19 cellular contexts compared by ENCODE assay signal in genomic region chr13:33264620-33264978, GRCh38. TPM values are rescaled to one million over a fixed set of nuclear protein-coding genes. Genes with fewer than 3 reads are reported as not detected.
DNase-seq lines count a peak whose midpoint lies in the region; ATAC-seq, FAIRE-seq and TF ChIP-seq lines count a peak whose summit lies in the region.
"Had no signal": no experiment of that assay in that cellular context is flagged by ENCODE, and none has a peak within 500 bp of the region (broad histone marks: within the 10 kb centered on the region; RNA-seq: fewer than 3 reads in every experiment).

No MANE protein-coding gene starts in this region.

- intact Hi-C loops in HepG2 (cut with micrococcal nuclease; ENCODE audit: unreplicated experiment), result loop anchor here (10.0 kb wide), 1 partner anchor 180 kb away; no protein-coding TSS in a partner anchor
- intact Hi-C loops in spleen (cut with DNase I; ENCODE audit: low total_unique reads), result no loop called here

- in situ Hi-C loops in HepG2 (cut with HindIII; ENCODE audit: extremely low pct_ligation_motif_present, low pct_unique_long_range_greater_than_20kb), result no loop called here
- in situ Hi-C loops in ACHN (cut with HindIII; ENCODE audit: low pct_ligation_motif_present, low pct_unique_long_range_greater_than_20kb, low sequenced_read_pairs), result no loop called here

- H4K20me1 ChIP-seq in HepG2 (ENCODE audit: insufficient read depth, low read length), result no peaks in the 10 kb centered on the region

- H3K27me3 ChIP-seq in MG63 (no peaks in the 10 kb centered on the region), endodermal cell (ENCODE audit: control insufficient read depth, insufficient read depth, low read length, poor library complexity, severe bottlenecking) (no peaks in the 10 kb centered on the region), HepG2 (ENCODE audit: control insufficient read depth in 1 of 2, insufficient read depth in 2 of 2, low read length in 2 of 2) (no peaks in the 10 kb centered on the region), small intestine (ENCODE audit: control insufficient read depth in 2 of 2, insufficient read depth in 2 of 2, low read length in 2 of 2) (no peaks in the 10 kb centered on the region), spleen (replicated peaks in 1 of 7) (no peaks in the 10 kb centered on the region)
- H3K27me3 ChIP-seq: neutrophil, tibial artery had no signal

- H3K9me3 Mint-ChIP-seq in endodermal cell, result no peaks in the 10 kb centered on the region
- H3K9me3 Mint-ChIP-seq: activated CD4-positive, alpha-beta memory T cell treated with anti-CD3 and anti-CD28 coated beads, Interleukin-2, amount 10 ng/mL, durations not matched to agents 7 days and 5 days; activated T-helper 17 cell treated with anti-CD3 and anti-CD28 coated beads, Interleukin-2, amount 50 U/mL, for 72 hours; T-helper 2 cell treated with Interferon-gamma antibody and Interleukin-4, amounts not matched to agents 5 μg/mL and 100 μg/mL, for 36 hours had no signal

- no peak for TF ChIP-seq CTCF in endodermal cell (conservative IDR thresholded peaks at IDR 0.05)
- TF ChIP-seq CTCF in HepG2 (CRISPR knock-in tag; IDR thresholded peaks at IDR 0.05), result no peak
- no peak for TF ChIP-seq CTCF in spleen (IDR thresholded peaks at IDR 0.05 in 8 of 11, conservative IDR thresholded peaks at IDR 0.05 in 3 of 11)

- no peaks in the 10 kb centered on the region for H3K27me3 Mint-ChIP-seq in endodermal cell (ENCODE audit: insufficient read depth)
- H3K27me3 Mint-ChIP-seq: activated T-helper 17 cell treated with anti-CD3 and anti-CD28 coated beads, Interleukin-2, amount 50 U/mL, for 72 hours had no signal

- no peak for FAIRE-seq in HepG2 (lab: Jason Lieb, UNC)
- FAIRE-seq in small intestine (lab: Jason Lieb, UNC), result no peak
- FAIRE-seq in H54 (lab: Jason Lieb, UNC), result no peak

- peaks cover 72% of the 10 kb centered on the region for H3K79me2 ChIP-seq in HepG2 (ENCODE audit: insufficient read depth, low read length)

- H3K4me3 Mint-ChIP-seq in endodermal cell, result no peak overlapping the region
- H3K4me3 Mint-ChIP-seq: activated CD4-positive, alpha-beta memory T cell treated with anti-CD3 and anti-CD28 coated beads, Interleukin-2, amount 10 ng/mL, durations not matched to agents 7 days and 5 days; activated T-helper 17 cell treated with anti-CD3 and anti-CD28 coated beads, Interleukin-2, amount 50 U/mL, for 72 hours; T-helper 2 cell treated with Interferon-gamma antibody and Interleukin-4, amounts not matched to agents 5 μg/mL and 100 μg/mL, for 36 hours had no signal

- H3K9ac ChIP-seq in endodermal cell (ENCODE audit: extremely low read depth, low read length, poor library complexity, severe bottlenecking), result no peak overlapping the region
- no peak overlapping the region for H3K9ac ChIP-seq in HepG2 (ENCODE audit: insufficient read depth, low read depth, low read length)

- BruUV-seq in HepG2 (replicated peaks; lab: Mats Ljungman, UMichigan), result no TSS peak

- DNase-seq in MG63 (peak; percentile 77), endodermal cell (no peak), HepG2 (ENCODE audit: low spot score) (no peak), small intestine (peak; percentile 54), spleen (no peak), ACHN (no peak), UCSD-AML1 (lab: John Stamatoyannopoulos, UW; ENCODE audit: unreplicated experiment) (no peak), H54 (ENCODE audit: insufficient read length, low spot score) (no peak)
- DNase-seq: activated CD4-positive, alpha-beta memory T cell treated with anti-CD3 and anti-CD28 coated beads, Interleukin-2, amount 10 ng/mL, durations not matched to agents 7 days and 5 days; effector CD4-positive, alpha-beta T cell; Kasumi-1; kidney glomerular epithelial cell; NCI-H187; NCI-H748 treated with DMSO at 0.1 percent for 48 hours; tibial artery had no signal

- H3K36me3 ChIP-seq in MG63, result peaks cover 45% of the 10 kb centered on the region
- no peaks in the 10 kb centered on the region for H3K36me3 ChIP-seq in endodermal cell (ENCODE audit: control insufficient read depth, insufficient read depth, low read length)
- peaks cover 3 to 29% of the 10 kb centered on the region in 2 experiments; a peak in 4 of 5 replicates for H3K36me3 ChIP-seq in HepG2 (replicated peaks in 1 of 2; ENCODE audit: control insufficient read depth in 1 of 2, insufficient read depth in 2 of 2, low read length in 2 of 2)
- no peaks in the 10 kb centered on the region for H3K36me3 ChIP-seq in small intestine (ENCODE audit: control insufficient read depth in 2 of 2, insufficient read depth in 2 of 2, low read length in 2 of 2)
- H3K36me3 ChIP-seq in spleen, result no peaks in the 10 kb centered on the region
- H3K36me3 ChIP-seq: neutrophil, tibial artery had no signal

- CTCF ChIA-PET in HepG2 (lab: Yijun Ruan, JAX; ENCODE audit: low intra/inter-chr PET ratio, low total read pairs), result no interaction called here

- no peak overlapping the region for H3K4me2 ChIP-seq in HepG2 (ENCODE audit: low read depth, low read length)

- no peak for TF ChIP-seq RAD21 in HepG2 (CRISPR knock-in tag; IDR thresholded peaks at IDR 0.05)

- 87 to 89% methylated on average over 2 to 4 of the region's 4 CpGs for WGBS in endodermal cell (ENCODE audit: insufficient coverage in 1 of 2, insufficient read length in 1 of 2), 2 experiments
- whole genome bisulfite sequencing in HepG2 (ENCODE audit: low lambda C conversion rate), result 95% methylated on average over 4 of the region's 4 CpGs
- WGBS in small intestine, 3 donors, result 79 to 82% (median 79%) methylated on average over 4 of the region's 4 CpGs
- WGBS in spleen, 5 donors, result 80 to 87% (median 84%) methylated on average over 4 of the region's 4 CpGs

- POLR2A ChIA-PET in HepG2 (lab: Yijun Ruan, JAX), result interaction anchor here (2.1 kb wide), 1 partner anchor 21 kb away, joined by 5 read pairs; the partner anchor contains the start of gene STARD13

- H3K4me3 ChIP-seq in MG63 (no peak overlapping the region), endodermal cell (ENCODE audit: low read length) (no peak overlapping the region), HepG2 (replicated peaks in 1 of 3; ENCODE audit: insufficient read depth in 1 of 3, low read depth in 2 of 3, low read length in 3 of 3) (no peak overlapping the region), small intestine (ENCODE audit: low read depth in 1 of 2, low read length in 2 of 2) (no peak overlapping the region), spleen (no peak overlapping the region)
- H3K4me3 ChIP-seq: tibial artery had no signal

- H3K9me3 ChIP-seq in MG63, result no peaks in the 10 kb centered on the region
- H3K9me3 ChIP-seq in endodermal cell (ENCODE audit: control insufficient read depth, low read length), result no peaks in the 10 kb centered on the region
- H3K9me3 ChIP-seq in HepG2 (ENCODE audit: low read length), result no peaks in the 10 kb centered on the region
- H3K9me3 ChIP-seq in small intestine (ENCODE audit: control insufficient read depth, low read depth), result no peaks in the 10 kb centered on the region
- H3K9me3 ChIP-seq in spleen, result no peaks in the 10 kb centered on the region
- H3K9me3 ChIP-seq: neutrophil, tibial artery had no signal

- ATAC-seq in HepG2, result no peak
- ATAC-seq: activated T-helper 17 cell treated with anti-CD3 and anti-CD28 coated beads, Interleukin-2, amount 50 U/mL, for 72 hours had no signal

- H3K27ac ChIP-seq in endodermal cell (ENCODE audit: low read depth, low read length) (no peak overlapping the region), HepG2 (ENCODE audit: extremely low read length, insufficient read depth, low read length) (peak overlapping the region; percentile 1), small intestine (ENCODE audit: low read depth in 1 of 2, low read length in 1 of 2) (peak overlapping the region in 1 of 2 donors; percentile 7), spleen (no peak overlapping the region)
- H3K27ac ChIP-seq: neutrophil, RWPE1, tibial artery had no signal

- H3K36me3 Mint-ChIP-seq in endodermal cell (ENCODE audit: low read depth), result no peaks in the 10 kb centered on the region

- H3K4me1 Mint-ChIP-seq in endodermal cell, result peaks cover 8% of the 10 kb centered on the region
- H3K4me1 Mint-ChIP-seq: activated CD4-positive, alpha-beta memory T cell treated with anti-CD3 and anti-CD28 coated beads, Interleukin-2, amount 10 ng/mL, durations not matched to agents 7 days and 5 days; activated T-helper 17 cell treated with anti-CD3 and anti-CD28 coated beads, Interleukin-2, amount 50 U/mL, for 72 hours had no signal

- H2AFZ ChIP-seq in HepG2 (ENCODE audit: low read length), result no peak overlapping the region

- H3K4me1 ChIP-seq in endodermal cell (ENCODE audit: control insufficient read depth, insufficient read depth, low read length), result no peaks in the 10 kb centered on the region
- peaks cover 91% of the 10 kb centered on the region for H3K4me1 ChIP-seq in HepG2 (ENCODE audit: insufficient read depth, low read length)
- H3K4me1 ChIP-seq in small intestine (ENCODE audit: control insufficient read depth in 2 of 2, insufficient read depth in 1 of 2, low read depth in 1 of 2, low read length in 1 of 2), result peaks cover 15 to 23% of the 10 kb centered on the region in 2 donors
- H3K4me1 ChIP-seq in spleen, result peaks cover 0 to 22% (median 5%) of the 10 kb centered on the region in 6 donors

- peak overlapping the region; percentile 1 for H3K27ac Mint-ChIP-seq in endodermal cell
- H3K27ac Mint-ChIP-seq: activated CD4-positive, alpha-beta memory T cell treated with anti-CD3 and anti-CD28 coated beads, Interleukin-2, amount 10 ng/mL, durations not matched to agents 7 days and 5 days; activated T-helper 17 cell treated with anti-CD3 and anti-CD28 coated beads, Interleukin-2, amount 50 U/mL, for 72 hours; T-helper 2 cell treated with Interferon-gamma antibody and Interleukin-4, amounts not matched to agents 5 μg/mL and 100 μg/mL, for 36 hours had no signal

- TF ChIP-seq EP300 in HepG2 (IDR thresholded peaks at IDR 0.05; ENCODE audit: low read depth in 2 of 2, low read length in 2 of 2) (no peak), HepG2 (CRISPR knock-in tag; IDR thresholded peaks at IDR 0.05; ENCODE audit: borderline replicate concordance) (no peak)

- TF ChIP-seq POLR2A in HepG2 (IDR thresholded peaks at IDR 0.05; ENCODE audit: insufficient read depth in 1 of 2, low read depth in 2 of 2, low read length in 2 of 2) (no peak), spleen (IDR thresholded peaks at IDR 0.05) (no peak), H54 (IDR thresholded peaks at IDR 0.05; ENCODE audit: low read depth, low read length) (no peak)

RNA-seq across cellular contexts. Expression of gene STARD13, which starts 21.0 kb away (rescaled TPM):
- total RNA-seq in MG63 (2014; rRNA removed; shearing (Covaris generic); ENCODE audit: low replicate concordance), result 16.4 and 19.2 TPM in 2 replicates
- total RNA-seq in endodermal cell, result 1 to 10 TPM; 2.5 to 3.7 TPM
- 2.2 TPM for polyA plus RNA-seq in endodermal cell (2013, experiment 1 of 2)
- 3.0 TPM for polyA plus RNA-seq in endodermal cell (2013, experiment 2 of 2)
- 13.8 and 14.3 TPM in 2 replicates for total RNA-seq in HepG2 (2016; rRNA removed; fragmentation: Illumina TruSeq; extraction: Trizol)
- total RNA-seq in HepG2 (2016; cell fraction: cytosol; rRNA removed; fragmentation: Illumina TruSeq; extraction: Trizol; ENCODE audit: low read depth), result 5.1 and 5.3 TPM in 2 replicates
- 13.0 and 13.3 TPM in 2 replicates for total RNA-seq in HepG2 (2016; cell fraction: insoluble cytoplasmic fraction; rRNA removed; fragmentation: Illumina TruSeq; extraction: Trizol)
- total RNA-seq in HepG2 (2016; cell fraction: membrane; rRNA removed; fragmentation: Illumina TruSeq; extraction: Trizol), result 9.4 and 10.5 TPM in 2 replicates
- 53.4 and 58.4 TPM in 2 replicates for total RNA-seq in HepG2 (2016; cell fraction: nucleus; rRNA removed; fragmentation: Illumina TruSeq; extraction: Trizol)
- polyA plus RNA-seq in HepG2 (2011; rRNA removed), result 10.4 and 12.8 TPM in 2 replicates
- 5.8 and 6.4 TPM in 2 replicates for polyA plus RNA-seq in HepG2 (2011; cell fraction: cytosol; rRNA removed)
- polyA plus RNA-seq in HepG2 (2011; cell fraction: nucleus; rRNA removed), result 15.9 and 29.1 TPM in 2 replicates
- polyA plus RNA-seq in HepG2 (2012), result 11.9 and 13.6 TPM in 2 replicates
- polyA plus RNA-seq in HepG2 (2016; cell fraction: cytosol; fragmentation: Illumina TruSeq; extraction: Trizol; ENCODE audit: low read depth), result 2.0 and 2.1 TPM in 2 replicates
- polyA plus RNA-seq in HepG2 (2016; cell fraction: insoluble cytoplasmic fraction; fragmentation: Illumina TruSeq; extraction: Trizol; ENCODE audit: low read depth), result 8.6 and 9.2 TPM in 2 replicates
- polyA plus RNA-seq in HepG2 (2016; cell fraction: membrane; fragmentation: Illumina TruSeq; extraction: Trizol; ENCODE audit: low read depth), result 2.3 and 3.4 TPM in 2 replicates
- 14.9 and 15.9 TPM in 2 replicates for polyA plus RNA-seq in HepG2 (2016; cell fraction: nucleus; fragmentation: Illumina TruSeq; extraction: Trizol; ENCODE audit: insufficient read depth, low read depth)
- polyA minus RNA-seq in HepG2 (2011; rRNA and poly(A)+ RNA removed; ENCODE audit: low replicate concordance), result 7.2 and 67.0 TPM in 2 replicates
- 9.8 and 14.1 TPM in 2 replicates for polyA minus RNA-seq in HepG2 (2011; cell fraction: cytosol; rRNA and poly(A)+ RNA removed)
- polyA minus RNA-seq in HepG2 (2011; cell fraction: nucleus; rRNA and poly(A)+ RNA removed), result 147 and 165 TPM in 2 replicates
- 1 to 10 TPM; 2.2 to 7.4 (median 2.7) TPM for polyA plus RNA-seq in small intestine
- total RNA-seq in spleen, result 10 to 100 TPM; 19.2 to 58.1 (median 37.4) TPM
- polyA plus RNA-seq in spleen, result 1 to 10 TPM; 1.4 to 5.2 (median 2.1) TPM

Comparison
In these comparisons a context has a peak if more than half of its experiments do, and no peak if none do; other contexts are left out.
1. DNase-seq: peak in MG63 (single experiment) and small intestine (single experiment); none in endodermal cell (single experiment), HepG2 (single experiment), spleen (single experiment), ACHN (single experiment), UCSD-AML1 (single experiment) and H54 (single experiment).